8 cellular contexts compared by ENCODE assay signal in the genomic region with DNA sequence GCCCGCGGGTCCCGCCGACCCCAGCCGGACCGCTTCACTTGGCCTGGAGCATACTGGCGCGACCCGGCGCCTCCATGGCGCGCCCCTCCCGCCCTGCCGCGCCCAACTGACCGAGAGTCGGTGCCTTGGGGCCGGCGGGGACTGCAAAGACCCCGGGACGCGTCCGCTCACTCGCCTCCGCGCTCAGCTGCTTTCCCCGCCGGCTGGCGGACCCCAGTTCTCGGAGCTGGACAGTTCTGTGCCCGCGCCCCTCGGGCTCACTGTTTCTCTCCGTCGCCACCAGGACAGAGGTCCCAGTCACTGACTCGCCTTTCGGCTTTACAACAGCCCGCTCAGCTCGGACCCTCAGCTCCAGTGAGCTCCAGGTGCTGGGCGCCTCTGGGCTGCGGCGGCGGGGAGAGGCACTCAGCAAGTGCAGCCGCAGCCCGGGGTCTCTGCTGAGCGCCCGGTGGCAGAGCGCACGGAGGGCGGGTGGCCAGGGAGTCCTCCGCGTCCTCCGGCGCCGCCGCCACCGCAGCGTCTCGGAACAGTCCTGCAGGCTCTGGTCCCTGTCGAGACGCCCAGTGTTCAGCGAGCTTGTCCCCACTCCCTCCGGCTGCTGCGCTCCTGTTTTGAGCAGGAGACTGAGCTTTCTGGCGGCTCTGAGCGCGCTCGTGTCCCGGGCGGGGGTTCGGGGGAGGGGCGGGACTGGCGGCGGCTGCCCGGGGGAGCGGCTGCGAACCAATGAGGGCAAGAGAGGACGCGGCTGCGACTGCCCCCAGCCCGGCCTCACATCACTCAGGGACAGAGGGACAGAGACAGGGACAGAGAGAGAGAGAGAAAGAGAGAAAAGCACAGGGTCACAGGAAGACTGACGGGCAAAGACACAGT.
DNase-seq lines count a peak whose midpoint lies in the region; ATAC-seq and TF ChIP-seq lines count a peak whose summit lies in the region.

SMIM32 (minus strand) TSS at position 637 of the 870 bp plus-strand sequence. CDS start 638 bp downstream, outside the sequence.

- no peak for DNase-seq in AG04449 (ENCODE audit: low read depth, low spot score)
- DNase-seq in NCI-H1092 (lab: John Stamatoyannopoulos, UW), result peak; percentile 14
- DNase-seq in epithelial cell of esophagus (ENCODE audit: low read depth), result peak; percentile 28
- no peak for DNase-seq in T-helper 2 cell treated with Interferon-gamma antibody and Interleukin-4, amounts not matched to agents 5 μg/mL and 100 μg/mL, for 36 hours (ENCODE audit: low spot score)
- no peak for DNase-seq in Ammon's horn (ENCODE audit: low spot score)

- H3K9ac ChIP-seq in mucosa of stomach (ENCODE audit: low read length), result peak within 1 kb of the TSS; percentile 68

- peaks cover 29% of the 10 kb centered on the region for H3K27me3 ChIP-seq in mucosa of stomach (ENCODE audit: control insufficient read depth, insufficient read depth, low read length)

- H3K4me3 ChIP-seq in AG04449 (ENCODE audit: low read depth, low read length) (peak within 1 kb of the TSS; percentile 45), epithelial cell of esophagus (ENCODE audit: low read length) (peak within 1 kb of the TSS; percentile 44), mucosa of stomach (ENCODE audit: low read length) (peak within 1 kb of the TSS; percentile 58)

- no peaks in the 10 kb centered on the region for H3K9me3 ChIP-seq in mucosa of stomach (ENCODE audit: control insufficient read depth, low read length)

- peaks cover 42% of the 10 kb centered on the region for H3K4me1 ChIP-seq in mucosa of stomach (ENCODE audit: control insufficient read depth, insufficient read depth, low read length)

- ATAC-seq in GM18519 (IDR thresholded peaks at IDR 0.05; ENCODE audit: low FRiP score, unreplicated experiment) (no peak), HG03342 (IDR thresholded peaks at IDR 0.05; ENCODE audit: unreplicated experiment) (no peak)

- no peaks in the 10 kb centered on the region for H3K9me3 Mint-ChIP-seq in T-helper 2 cell treated with Interferon-gamma antibody and Interleukin-4, amounts not matched to agents 5 μg/mL and 100 μg/mL, for 36 hours

- peaks cover 51% of the 10 kb centered on the region for H3K27me3 Mint-ChIP-seq in T-helper 2 cell treated with Interferon-gamma antibody and Interleukin-4, amounts not matched to agents 5 μg/mL and 100 μg/mL, for 36 hours (ENCODE audit: low read depth)

- CTCF ChIA-PET in AG04449 (lab: Yijun Ruan, JAX), result interaction anchor here (0.9 to 1.7 kb wide), 3 partner anchors 8 to 21 kb away, joined by 3 to 5 read pairs (median 5); no protein-coding TSS in a partner anchor

- peaks cover 5% of the 10 kb centered on the region for H3K36me3 ChIP-seq in mucosa of stomach (ENCODE audit: control insufficient read depth, insufficient read depth, low read length)

- no peaks in the 10 kb centered on the region for H3K36me3 Mint-ChIP-seq in T-helper 2 cell treated with Interferon-gamma antibody and Interleukin-4, amounts not matched to agents 5 μg/mL and 100 μg/mL, for 36 hours (ENCODE audit: low read depth)

- POLR2A ChIA-PET in AG04449 (lab: Yijun Ruan, JAX), result no interaction called here

- no peak within 1 kb of the TSS for H3K4me3 Mint-ChIP-seq in T-helper 2 cell treated with Interferon-gamma antibody and Interleukin-4, amounts not matched to agents 5 μg/mL and 100 μg/mL, for 36 hours

- no peak within 1 kb of the TSS for H3K27ac Mint-ChIP-seq in T-helper 2 cell treated with Interferon-gamma antibody and Interleukin-4, amounts not matched to agents 5 μg/mL and 100 μg/mL, for 36 hours

- H3K4me1 Mint-ChIP-seq in T-helper 2 cell treated with Interferon-gamma antibody and Interleukin-4, amounts not matched to agents 5 μg/mL and 100 μg/mL, for 36 hours (ENCODE audit: low read depth), result no peaks in the 10 kb centered on the region

- TF ChIP-seq CTCF in AG04449 (IDR thresholded peaks at IDR 0.05; ENCODE audit: insufficient read depth, low read length, missing control alignments), result no peak
- no peak for TF ChIP-seq CTCF in epithelial cell of esophagus (IDR thresholded peaks at IDR 0.05; ENCODE audit: insufficient read depth, low read depth, low read length, missing control alignments)

Comparison
In these comparisons a context has a peak if more than half of its experiments do, and no peak if none do; other contexts are left out.
1. DNase-seq: peak in NCI-H1092 (single experiment) and epithelial cell of esophagus (single experiment); none in AG04449 (single experiment), T-helper 2 cell treated with Interferon-gamma antibody and Interleukin-4, amounts not matched to agents 5 μg/mL and 100 μg/mL, for 36 hours (single experiment) and Ammon's horn (single experiment).
2. Peak in every context shown above with its lines, with median percentiles within 50 percentile points of each other: H3K4me3 ChIP-seq.